8 cellular contexts compared by ENCODE assay signal in genomic region chr16:85055503-85056210, GRCh38. TPM values are rescaled to one million over a fixed set of nuclear protein-coding genes. Genes with fewer than 3 reads are reported as not detected.
DNase-seq lines count a peak whose midpoint lies in the region; ATAC-seq and TF ChIP-seq lines count a peak whose summit lies in the region.

No MANE protein-coding gene starts in this region.

- H3K4me3 Mint-ChIP-seq in nephron progenitor cell, result peak overlapping the region; percentile 35
- peak overlapping the region; percentile 80 to 81 for H3K4me3 Mint-ChIP-seq in stimulated activated naive CD8-positive, alpha-beta T cell treated with anti-CD3 and anti-CD28 coated beads, Interleukin-15, amount 100 ng/mL, for 72 hours

- no peaks in the 10 kb centered on the region for H3K9me3 Mint-ChIP-seq in nephron progenitor cell
- H3K9me3 Mint-ChIP-seq in stimulated activated naive CD8-positive, alpha-beta T cell treated with anti-CD3 and anti-CD28 coated beads, Interleukin-15, amount 100 ng/mL, for 72 hours, result no peaks in the 10 kb centered on the region

- H3K36me3 ChIP-seq in MG63 (no peaks in the 10 kb centered on the region), esophagus (ENCODE audit: control insufficient read depth in 2 of 2, insufficient read depth in 2 of 2, low read length in 1 of 2) (no peaks in the 10 kb centered on the region)

- ATAC-seq in GM21529 (IDR thresholded peaks at IDR 0.05; ENCODE audit: unreplicated experiment), result peak; percentile 92
- ATAC-seq in stimulated activated naive CD8-positive, alpha-beta T cell treated with anti-CD3 and anti-CD28 coated beads, Interleukin-15, amount 100 ng/mL, for 72 hours, result peak; percentile 98

- H3K4me1 ChIP-seq in esophagus (ENCODE audit: control insufficient read depth in 2 of 2, insufficient read depth in 2 of 2, low read length in 1 of 2), result peaks cover 0 to 10% of the 10 kb centered on the region in 2 donors

- H3K36me3 Mint-ChIP-seq in nephron progenitor cell (ENCODE audit: low read depth), result no peaks in the 10 kb centered on the region

- peak overlapping the region; percentile 67 to 76 for H3K27ac ChIP-seq in esophagus (ENCODE audit: low read depth in 2 of 2, low read length in 1 of 2)

- peaks cover 8% of the 10 kb centered on the region for H3K27me3 Mint-ChIP-seq in nephron progenitor cell (ENCODE audit: low read depth, poor library complexity)
- H3K27me3 Mint-ChIP-seq in stimulated activated naive CD8-positive, alpha-beta T cell treated with anti-CD3 and anti-CD28 coated beads, Interleukin-15, amount 100 ng/mL, for 72 hours, result no peaks in the 10 kb centered on the region

- H3K27me3 ChIP-seq in MG63, result no peaks in the 10 kb centered on the region
- no peaks in the 10 kb centered on the region for H3K27me3 ChIP-seq in esophagus (ENCODE audit: control insufficient read depth in 1 of 2, insufficient read depth in 2 of 2, low read length in 2 of 2)

- peak overlapping the region; percentile 66 for H3K27ac Mint-ChIP-seq in nephron progenitor cell
- peak overlapping the region; percentile 86 to 98 for H3K27ac Mint-ChIP-seq in stimulated activated naive CD8-positive, alpha-beta T cell treated with anti-CD3 and anti-CD28 coated beads, Interleukin-15, amount 100 ng/mL, for 72 hours

- H3K4me1 Mint-ChIP-seq in nephron progenitor cell, result peaks cover 41% of the 10 kb centered on the region
- H3K4me1 Mint-ChIP-seq in stimulated activated naive CD8-positive, alpha-beta T cell treated with anti-CD3 and anti-CD28 coated beads, Interleukin-15, amount 100 ng/mL, for 72 hours, result peaks cover 52% of the 10 kb centered on the region

- TF ChIP-seq CTCF in nephron progenitor cell (IDR thresholded peaks at IDR 0.05), result no peak

- DNase-seq in CD1c-positive myeloid dendritic cell (ENCODE audit: extremely low spot score) (peak; percentile 96), MG63 (no peak), nephron progenitor cell (no peak), OCI-M2 (lab: John Stamatoyannopoulos, UW; ENCODE audit: unreplicated experiment) (no peak)
- peak; percentile 39 to 65 for DNase-seq in activated CD8-positive, alpha-beta memory T cell treated with anti-CD3 and anti-CD28 coated beads for 4 hours (ENCODE audit: low read depth in 2 of 2)
- DNase-seq in stimulated activated naive CD8-positive, alpha-beta T cell treated with anti-CD3 and anti-CD28 coated beads, Interleukin-15, amount 100 ng/mL, for 72 hours, result peak; percentile 59 to 82

- H3K4me3 ChIP-seq in MG63 (0 out of 2 replicates have a peak overlapping the region, but pooled peaks have one; percentile 7), esophagus (ENCODE audit: low read depth in 1 of 2, low read length in 2 of 2) (peak overlapping the region in 1 of 2 donors; percentile 20)

- H3K9me3 ChIP-seq in MG63 (no peaks in the 10 kb centered on the region), esophagus (ENCODE audit: control insufficient read depth in 2 of 2, insufficient read depth in 1 of 2, low read depth in 1 of 2, low read length in 1 of 2) (no peaks in the 10 kb centered on the region)

- 45 to 49% methylated on average over 14 of the region's 14 CpGs for WGBS in esophagus, 2 donors

RNA-seq across cellular contexts. Expression of gene KIAA0513, which starts 28.1 kb away (rescaled TPM):
- 4.2 and 4.4 TPM in 2 replicates for total RNA-seq in MG63 (2014; rRNA removed; shearing (Covaris generic); ENCODE audit: low replicate concordance)
- 1 to 10 TPM; 3.0 to 3.7 TPM for polyA plus RNA-seq in esophagus

RNA-seq across cellular contexts. Expression of gene ZDHHC7, which starts 44.3 kb away (rescaled TPM):
- 27.6 and 32.5 TPM in 2 replicates for total RNA-seq in MG63 (2014; rRNA removed; shearing (Covaris generic); ENCODE audit: low replicate concordance)
- polyA plus RNA-seq in esophagus, result 10 to 100 TPM; 17.1 to 17.9 TPM

RNA-seq across cellular contexts. Expression of gene CIBAR2, which starts 56.6 kb away (rescaled TPM):
- 0.72 TPM in 1 of 2 replicates, not detected in the other for total RNA-seq in MG63 (2014; rRNA removed; shearing (Covaris generic); ENCODE audit: low replicate concordance)
- not detected for polyA plus RNA-seq in esophagus

Comparison
In these comparisons a context has a peak if more than half of its experiments do, and no peak if none do; other contexts are left out.
1. DNase-seq: peak in CD1c-positive myeloid dendritic cell (single experiment), activated CD8-positive, alpha-beta memory T cell treated with anti-CD3 and anti-CD28 coated beads for 4 hours (2 of 2) and stimulated activated naive CD8-positive, alpha-beta T cell treated with anti-CD3 and anti-CD28 coated beads, Interleukin-15, amount 100 ng/mL, for 72 hours (2 of 2); none in MG63 (single experiment), nephron progenitor cell (single experiment) and OCI-M2 (single experiment).